In genomic region chr4:184413227-184414064, GRCh38 we compare ENCODE assay signal across 11 cellular contexts.
A peak's percentile ranks its signal among the peaks of the same experiment; 100 is the strongest.
DNase-seq lines count a peak whose midpoint lies in the region; ATAC-seq and TF ChIP-seq lines count a peak whose summit lies in the region.
"Had no signal": no experiment of that assay in that cellular context is flagged by ENCODE, and none has a peak within 500 bp of the region (broad histone marks: within the 10 kb centered on the region; RNA-seq: fewer than 3 reads in every experiment).

No MANE protein-coding gene starts in this region.

- peaks cover 3% of the 10 kb centered on the region for H4K20me1 ChIP-seq in neural progenitor cell (ENCODE audit: low read depth)

- H3K79me2 ChIP-seq in neural progenitor cell (ENCODE audit: low read depth) = no peaks in the 10 kb centered on the region

- no peak overlapping the region for H2AFZ ChIP-seq in neural progenitor cell (replicated peaks)

- H3F3A ChIP-seq in neural progenitor cell (ENCODE audit: low read depth) = peaks cover 9% of the 10 kb centered on the region

- peaks cover 73% of the 10 kb centered on the region for H3K4me1 Mint-ChIP-seq in stimulated activated naive CD8-positive, alpha-beta T cell treated with anti-CD3 and anti-CD28 coated beads, Interleukin-15, Interleukin-2, amounts not matched to agents 100 ng/mL and 50 ng/mL, for 24 hours (ENCODE audit: low read depth)
- H3K4me1 Mint-ChIP-seq in neural progenitor cell = peaks cover 15% of the 10 kb centered on the region

- no peak for DNase-seq in stimulated activated naive CD8-positive, alpha-beta T cell treated with anti-CD3 and anti-CD28 coated beads, Interleukin-15, Interleukin-2, amounts not matched to agents 100 U/mL and 50 U/mL, for 24 hours
- DNase-seq in colonic mucosa (peak; percentile 37), islet precursor cell (no peak), neural progenitor cell (ENCODE audit: low spot score) (no peak), RPMI8226 (no peak)
- DNase-seq: effector CD4-positive, alpha-beta T cell; glutamatergic neuron; NCI-H2081 treated with DMSO at 0.1 percent for 48 hours had no signal

- H3K9me3 ChIP-seq in colonic mucosa = no peaks in the 10 kb centered on the region
- no peaks in the 10 kb centered on the region for H3K9me3 ChIP-seq in mucosa of rectum (ENCODE audit: control insufficient read depth in 2 of 2, low read length in 2 of 2)
- H3K9me3 ChIP-seq in neural progenitor cell (ENCODE audit: low read depth) = no peaks in the 10 kb centered on the region

- peak overlapping the region; percentile 69 for H3K27ac ChIP-seq in colonic mucosa
- H3K27ac ChIP-seq in mucosa of rectum (ENCODE audit: low read depth in 2 of 2, low read length in 2 of 2) = peak overlapping the region; percentile 75 to 80
- H3K27ac ChIP-seq in neural progenitor cell = no peak overlapping the region

- ATAC-seq in stimulated activated naive CD8-positive, alpha-beta T cell treated with anti-CD3 and anti-CD28 coated beads, Interleukin-15, Interleukin-2, amounts not matched to agents 100 U/mL and 50 U/mL, for 24 hours = no peak
- ATAC-seq in HG03354 (IDR thresholded peaks at IDR 0.05; ENCODE audit: poor library complexity, severe bottlenecking, unreplicated experiment) = no peak

- H3K27ac Mint-ChIP-seq in stimulated activated naive CD8-positive, alpha-beta T cell treated with anti-CD3 and anti-CD28 coated beads, Interleukin-15, Interleukin-2, amounts not matched to agents 100 ng/mL and 50 ng/mL, for 24 hours = peak overlapping the region; percentile 72
- H3K27ac Mint-ChIP-seq in neural progenitor cell = no peak overlapping the region

- no peak overlapping the region for H3K4me3 Mint-ChIP-seq in stimulated activated naive CD8-positive, alpha-beta T cell treated with anti-CD3 and anti-CD28 coated beads, Interleukin-15, Interleukin-2, amounts not matched to agents 100 ng/mL and 50 ng/mL, for 24 hours
- no peak overlapping the region for H3K4me3 Mint-ChIP-seq in neural progenitor cell

- intact Hi-C loops in colonic mucosa (cut with DNase I) = no loop called here

- no peaks in the 10 kb centered on the region for H3K27me3 Mint-ChIP-seq in stimulated activated naive CD8-positive, alpha-beta T cell treated with anti-CD3 and anti-CD28 coated beads, Interleukin-15, Interleukin-2, amounts not matched to agents 100 ng/mL and 50 ng/mL, for 24 hours
- no peaks in the 10 kb centered on the region for H3K27me3 Mint-ChIP-seq in neural progenitor cell (ENCODE audit: insufficient read depth, low read depth)

- H3K4me1 ChIP-seq in colonic mucosa = peaks cover 3% of the 10 kb centered on the region
- H3K4me1 ChIP-seq in mucosa of rectum (ENCODE audit: control insufficient read depth in 2 of 2, insufficient read depth in 2 of 2, low read length in 2 of 2) = peaks cover 17 to 23% of the 10 kb centered on the region in 2 donors
- peaks cover 6% of the 10 kb centered on the region for H3K4me1 ChIP-seq in neural progenitor cell

- TF ChIP-seq CTCF in colonic mucosa (IDR thresholded peaks at IDR 0.05) = no peak
- TF ChIP-seq CTCF in neural progenitor cell (IDR thresholded peaks at IDR 0.05) = no peak

- H3K9me3 Mint-ChIP-seq in stimulated activated naive CD8-positive, alpha-beta T cell treated with anti-CD3 and anti-CD28 coated beads, Interleukin-15, Interleukin-2, amounts not matched to agents 100 ng/mL and 50 ng/mL, for 24 hours = no peaks in the 10 kb centered on the region
- H3K9me3 Mint-ChIP-seq in neural progenitor cell = peaks cover 6% of the 10 kb centered on the region

- H3K36me3 Mint-ChIP-seq in stimulated activated naive CD8-positive, alpha-beta T cell treated with anti-CD3 and anti-CD28 coated beads, Interleukin-15, Interleukin-2, amounts not matched to agents 100 ng/mL and 50 ng/mL, for 24 hours (ENCODE audit: low read depth) = peaks cover 42% of the 10 kb centered on the region
- peaks cover 36% of the 10 kb centered on the region for H3K36me3 Mint-ChIP-seq in neural progenitor cell

- no peak overlapping the region for H3K4me3 ChIP-seq in colonic mucosa
- no peak overlapping the region for H3K4me3 ChIP-seq in mucosa of rectum (ENCODE audit: low read length in 2 of 2)
- no peak overlapping the region for H3K4me3 ChIP-seq in neural progenitor cell

- no peak overlapping the region for H3K4me2 ChIP-seq in neural progenitor cell

- H3K9ac ChIP-seq in colonic mucosa (ENCODE audit: low read depth in 2 of 2, low read length in 2 of 2) = peak overlapping the region in 1 of 2 donors; percentile 47
- H3K9ac ChIP-seq in mucosa of rectum (ENCODE audit: low read depth in 1 of 2, low read length in 2 of 2) = peak overlapping the region in 1 of 2 donors; percentile 41
- H3K9ac ChIP-seq in neural progenitor cell = no peak overlapping the region

- no peaks in the 10 kb centered on the region for H3K27me3 ChIP-seq in colonic mucosa
- H3K27me3 ChIP-seq in mucosa of rectum (ENCODE audit: control insufficient read depth in 2 of 2, insufficient read depth in 2 of 2, low read length in 2 of 2) = no peaks in the 10 kb centered on the region
- no peaks in the 10 kb centered on the region for H3K27me3 ChIP-seq in neural progenitor cell

- H3K36me3 ChIP-seq in colonic mucosa = peaks cover 7% of the 10 kb centered on the region
- H3K36me3 ChIP-seq in mucosa of rectum (ENCODE audit: control insufficient read depth in 2 of 2, insufficient read depth in 2 of 2, low read length in 2 of 2) = peaks cover 21 to 33% of the 10 kb centered on the region in 2 donors
- H3K36me3 ChIP-seq in neural progenitor cell = no peaks in the 10 kb centered on the region
